Comparison of ENCODE assay signal across 1 cellular context in the genomic region with DNA sequence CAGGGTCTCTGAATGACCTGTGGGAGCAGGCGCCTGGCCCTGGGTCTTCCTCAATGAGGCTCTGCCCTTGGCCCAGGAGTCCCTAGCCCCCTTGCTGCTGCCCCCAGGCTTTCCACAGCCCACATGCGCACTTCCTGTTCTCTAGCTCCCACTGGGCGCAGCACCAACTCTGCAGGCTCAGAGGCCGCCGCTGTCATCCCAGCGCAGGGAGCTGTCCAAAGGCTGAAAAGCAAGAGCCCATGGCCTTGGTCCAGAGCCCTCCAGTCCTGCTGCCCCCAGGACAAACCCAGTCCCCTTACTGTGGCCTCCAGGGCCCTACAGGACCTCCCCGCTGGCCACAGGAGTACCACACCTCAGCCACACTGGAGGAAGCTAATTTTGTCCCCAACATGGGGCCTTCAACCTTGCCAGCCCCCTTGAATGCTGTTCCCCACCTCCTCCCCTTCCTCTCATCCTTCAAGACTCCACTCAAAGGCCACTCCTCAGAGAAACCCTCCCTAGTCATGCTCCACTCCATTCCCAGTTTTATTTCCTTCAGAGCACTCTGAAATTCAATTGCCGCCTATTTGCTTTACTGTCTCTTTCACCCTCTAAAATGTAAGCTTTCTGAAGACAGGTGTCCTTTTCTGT.
TF ChIP-seq lines count a peak whose summit lies in the region.

No MANE protein-coding gene starts in this region.

TF ChIP-seq in HepG2, 621 proteins besides CTCF, POLR2A, EP300 and RAD21 (continued from another document and continues in another):
- TF ChIP-seq, protein P1, sequence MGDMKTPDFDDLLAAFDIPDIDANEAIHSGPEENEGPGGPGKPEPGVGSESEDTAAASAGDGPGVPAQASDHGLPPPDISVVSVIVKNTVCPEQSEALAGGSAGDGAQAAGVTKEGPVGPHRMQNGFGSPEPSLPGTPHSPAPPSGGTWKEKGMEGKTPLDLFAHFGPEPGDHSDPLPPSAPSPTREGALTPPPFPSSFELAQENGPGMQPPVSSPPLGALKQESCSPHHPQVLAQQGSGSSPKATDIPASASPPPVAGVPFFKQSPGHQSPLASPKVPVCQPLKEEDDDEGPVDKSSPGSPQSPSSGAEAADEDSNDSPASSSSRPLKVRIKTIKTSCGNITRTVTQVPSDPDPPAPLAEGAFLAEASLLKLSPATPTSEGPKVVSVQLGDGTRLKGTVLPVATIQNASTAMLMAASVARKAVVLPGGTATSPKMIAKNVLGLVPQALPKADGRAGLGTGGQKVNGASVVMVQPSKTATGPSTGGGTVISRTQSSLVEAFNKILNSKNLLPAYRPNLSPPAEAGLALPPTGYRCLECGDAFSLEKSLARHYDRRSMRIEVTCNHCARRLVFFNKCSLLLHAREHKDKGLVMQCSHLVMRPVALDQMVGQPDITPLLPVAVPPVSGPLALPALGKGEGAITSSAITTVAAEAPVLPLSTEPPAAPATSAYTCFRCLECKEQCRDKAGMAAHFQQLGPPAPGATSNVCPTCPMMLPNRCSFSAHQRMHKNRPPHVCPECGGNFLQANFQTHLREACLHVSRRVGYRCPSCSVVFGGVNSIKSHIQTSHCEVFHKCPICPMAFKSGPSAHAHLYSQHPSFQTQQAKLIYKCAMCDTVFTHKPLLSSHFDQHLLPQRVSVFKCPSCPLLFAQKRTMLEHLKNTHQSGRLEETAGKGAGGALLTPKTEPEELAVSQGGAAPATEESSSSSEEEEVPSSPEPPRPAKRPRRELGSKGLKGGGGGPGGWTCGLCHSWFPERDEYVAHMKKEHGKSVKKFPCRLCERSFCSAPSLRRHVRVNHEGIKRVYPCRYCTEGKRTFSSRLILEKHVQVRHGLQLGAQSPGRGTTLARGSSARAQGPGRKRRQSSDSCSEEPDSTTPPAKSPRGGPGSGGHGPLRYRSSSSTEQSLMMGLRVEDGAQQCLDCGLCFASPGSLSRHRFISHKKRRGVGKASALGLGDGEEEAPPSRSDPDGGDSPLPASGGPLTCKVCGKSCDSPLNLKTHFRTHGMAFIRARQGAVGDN (CRISPR knock-in tag; IDR thresholded peaks at IDR 0.05), result peak; percentile 57
- no peak for TF ChIP-seq TEAD3 (CRISPR knock-in tag; optimal IDR thresholded peaks at IDR 0.05; ENCODE audit: borderline replicate concordance)
- TF ChIP-seq, protein P2, sequence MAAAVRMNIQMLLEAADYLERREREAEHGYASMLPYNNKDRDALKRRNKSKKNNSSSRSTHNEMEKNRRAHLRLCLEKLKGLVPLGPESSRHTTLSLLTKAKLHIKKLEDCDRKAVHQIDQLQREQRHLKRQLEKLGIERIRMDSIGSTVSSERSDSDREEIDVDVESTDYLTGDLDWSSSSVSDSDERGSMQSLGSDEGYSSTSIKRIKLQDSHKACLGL (CRISPR knock-in tag; IDR thresholded peaks at IDR 0.05), result peak; percentile 48; the same call in 1 of the 2 replicates
- TF ChIP-seq, protein P3, sequence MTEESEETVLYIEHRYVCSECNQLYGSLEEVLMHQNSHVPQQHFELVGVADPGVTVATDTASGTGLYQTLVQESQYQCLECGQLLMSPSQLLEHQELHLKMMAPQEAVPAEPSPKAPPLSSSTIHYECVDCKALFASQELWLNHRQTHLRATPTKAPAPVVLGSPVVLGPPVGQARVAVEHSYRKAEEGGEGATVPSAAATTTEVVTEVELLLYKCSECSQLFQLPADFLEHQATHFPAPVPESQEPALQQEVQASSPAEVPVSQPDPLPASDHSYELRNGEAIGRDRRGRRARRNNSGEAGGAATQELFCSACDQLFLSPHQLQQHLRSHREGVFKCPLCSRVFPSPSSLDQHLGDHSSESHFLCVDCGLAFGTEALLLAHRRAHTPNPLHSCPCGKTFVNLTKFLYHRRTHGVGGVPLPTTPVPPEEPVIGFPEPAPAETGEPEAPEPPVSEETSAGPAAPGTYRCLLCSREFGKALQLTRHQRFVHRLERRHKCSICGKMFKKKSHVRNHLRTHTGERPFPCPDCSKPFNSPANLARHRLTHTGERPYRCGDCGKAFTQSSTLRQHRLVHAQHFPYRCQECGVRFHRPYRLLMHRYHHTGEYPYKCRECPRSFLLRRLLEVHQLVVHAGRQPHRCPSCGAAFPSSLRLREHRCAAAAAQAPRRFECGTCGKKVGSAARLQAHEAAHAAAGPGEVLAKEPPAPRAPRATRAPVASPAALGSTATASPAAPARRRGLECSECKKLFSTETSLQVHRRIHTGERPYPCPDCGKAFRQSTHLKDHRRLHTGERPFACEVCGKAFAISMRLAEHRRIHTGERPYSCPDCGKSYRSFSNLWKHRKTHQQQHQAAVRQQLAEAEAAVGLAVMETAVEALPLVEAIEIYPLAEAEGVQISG (CRISPR knock-in tag; IDR thresholded peaks at IDR 0.05), result peak; percentile 58; the same call in 1 of the 2 replicates
- peak; percentile 48; the same call in 1 of the 2 replicates for TF ChIP-seq NCOA2 (CRISPR knock-in tag; IDR thresholded peaks at IDR 0.05)
- TF ChIP-seq, protein P4, sequence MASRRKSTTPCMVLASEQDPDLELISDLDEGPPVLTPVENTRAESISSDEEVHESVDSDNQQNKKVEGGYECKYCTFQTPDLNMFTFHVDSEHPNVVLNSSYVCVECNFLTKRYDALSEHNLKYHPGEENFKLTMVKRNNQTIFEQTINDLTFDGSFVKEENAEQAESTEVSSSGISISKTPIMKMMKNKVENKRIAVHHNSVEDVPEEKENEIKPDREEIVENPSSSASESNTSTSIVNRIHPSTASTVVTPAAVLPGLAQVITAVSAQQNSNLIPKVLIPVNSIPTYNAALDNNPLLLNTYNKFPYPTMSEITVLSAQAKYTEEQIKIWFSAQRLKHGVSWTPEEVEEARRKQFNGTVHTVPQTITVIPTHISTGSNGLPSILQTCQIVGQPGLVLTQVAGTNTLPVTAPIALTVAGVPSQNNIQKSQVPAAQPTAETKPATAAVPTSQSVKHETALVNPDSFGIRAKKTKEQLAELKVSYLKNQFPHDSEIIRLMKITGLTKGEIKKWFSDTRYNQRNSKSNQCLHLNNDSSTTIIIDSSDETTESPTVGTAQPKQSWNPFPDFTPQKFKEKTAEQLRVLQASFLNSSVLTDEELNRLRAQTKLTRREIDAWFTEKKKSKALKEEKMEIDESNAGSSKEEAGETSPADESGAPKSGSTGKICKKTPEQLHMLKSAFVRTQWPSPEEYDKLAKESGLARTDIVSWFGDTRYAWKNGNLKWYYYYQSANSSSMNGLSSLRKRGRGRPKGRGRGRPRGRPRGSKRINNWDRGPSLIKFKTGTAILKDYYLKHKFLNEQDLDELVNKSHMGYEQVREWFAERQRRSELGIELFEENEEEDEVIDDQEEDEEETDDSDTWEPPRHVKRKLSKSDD (CRISPR knock-in tag; IDR thresholded peaks at IDR 0.05; ENCODE audit: low read depth), result 0 out of 2 replicates have a peak, but pooled peaks have one; percentile 28
- peak; percentile 87; the same call in 1 of the 2 replicates for TF ChIP-seq SRY (CRISPR knock-in tag; IDR thresholded peaks at IDR 0.05)
- 0 out of 2 replicates have a peak, but pooled peaks have one; percentile 74 for TF ChIP-seq SATB2 (CRISPR knock-in tag; IDR thresholded peaks at IDR 0.05)
- TF ChIP-seq, protein P5, sequence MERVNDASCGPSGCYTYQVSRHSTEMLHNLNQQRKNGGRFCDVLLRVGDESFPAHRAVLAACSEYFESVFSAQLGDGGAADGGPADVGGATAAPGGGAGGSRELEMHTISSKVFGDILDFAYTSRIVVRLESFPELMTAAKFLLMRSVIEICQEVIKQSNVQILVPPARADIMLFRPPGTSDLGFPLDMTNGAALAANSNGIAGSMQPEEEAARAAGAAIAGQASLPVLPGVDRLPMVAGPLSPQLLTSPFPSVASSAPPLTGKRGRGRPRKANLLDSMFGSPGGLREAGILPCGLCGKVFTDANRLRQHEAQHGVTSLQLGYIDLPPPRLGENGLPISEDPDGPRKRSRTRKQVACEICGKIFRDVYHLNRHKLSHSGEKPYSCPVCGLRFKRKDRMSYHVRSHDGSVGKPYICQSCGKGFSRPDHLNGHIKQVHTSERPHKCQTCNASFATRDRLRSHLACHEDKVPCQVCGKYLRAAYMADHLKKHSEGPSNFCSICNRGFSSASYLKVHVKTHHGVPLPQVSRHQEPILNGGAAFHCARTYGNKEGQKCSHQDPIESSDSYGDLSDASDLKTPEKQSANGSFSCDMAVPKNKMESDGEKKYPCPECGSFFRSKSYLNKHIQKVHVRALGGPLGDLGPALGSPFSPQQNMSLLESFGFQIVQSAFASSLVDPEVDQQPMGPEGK (CRISPR knock-in tag; IDR thresholded peaks at IDR 0.05), result 0 out of 2 replicates have a peak, but pooled peaks have one; percentile 42
- TF ChIP-seq, protein P6, sequence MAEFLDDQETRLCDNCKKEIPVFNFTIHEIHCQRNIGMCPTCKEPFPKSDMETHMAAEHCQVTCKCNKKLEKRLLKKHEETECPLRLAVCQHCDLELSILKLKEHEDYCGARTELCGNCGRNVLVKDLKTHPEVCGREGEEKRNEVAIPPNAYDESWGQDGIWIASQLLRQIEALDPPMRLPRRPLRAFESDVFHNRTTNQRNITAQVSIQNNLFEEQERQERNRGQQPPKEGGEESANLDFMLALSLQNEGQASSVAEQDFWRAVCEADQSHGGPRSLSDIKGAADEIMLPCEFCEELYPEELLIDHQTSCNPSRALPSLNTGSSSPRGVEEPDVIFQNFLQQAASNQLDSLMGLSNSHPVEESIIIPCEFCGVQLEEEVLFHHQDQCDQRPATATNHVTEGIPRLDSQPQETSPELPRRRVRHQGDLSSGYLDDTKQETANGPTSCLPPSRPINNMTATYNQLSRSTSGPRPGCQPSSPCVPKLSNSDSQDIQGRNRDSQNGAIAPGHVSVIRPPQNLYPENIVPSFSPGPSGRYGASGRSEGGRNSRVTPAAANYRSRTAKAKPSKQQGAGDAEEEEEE (CRISPR knock-in tag; IDR thresholded peaks at IDR 0.05; ENCODE audit: borderline replicate concordance), result no peak
- TF ChIP-seq, protein P7, sequence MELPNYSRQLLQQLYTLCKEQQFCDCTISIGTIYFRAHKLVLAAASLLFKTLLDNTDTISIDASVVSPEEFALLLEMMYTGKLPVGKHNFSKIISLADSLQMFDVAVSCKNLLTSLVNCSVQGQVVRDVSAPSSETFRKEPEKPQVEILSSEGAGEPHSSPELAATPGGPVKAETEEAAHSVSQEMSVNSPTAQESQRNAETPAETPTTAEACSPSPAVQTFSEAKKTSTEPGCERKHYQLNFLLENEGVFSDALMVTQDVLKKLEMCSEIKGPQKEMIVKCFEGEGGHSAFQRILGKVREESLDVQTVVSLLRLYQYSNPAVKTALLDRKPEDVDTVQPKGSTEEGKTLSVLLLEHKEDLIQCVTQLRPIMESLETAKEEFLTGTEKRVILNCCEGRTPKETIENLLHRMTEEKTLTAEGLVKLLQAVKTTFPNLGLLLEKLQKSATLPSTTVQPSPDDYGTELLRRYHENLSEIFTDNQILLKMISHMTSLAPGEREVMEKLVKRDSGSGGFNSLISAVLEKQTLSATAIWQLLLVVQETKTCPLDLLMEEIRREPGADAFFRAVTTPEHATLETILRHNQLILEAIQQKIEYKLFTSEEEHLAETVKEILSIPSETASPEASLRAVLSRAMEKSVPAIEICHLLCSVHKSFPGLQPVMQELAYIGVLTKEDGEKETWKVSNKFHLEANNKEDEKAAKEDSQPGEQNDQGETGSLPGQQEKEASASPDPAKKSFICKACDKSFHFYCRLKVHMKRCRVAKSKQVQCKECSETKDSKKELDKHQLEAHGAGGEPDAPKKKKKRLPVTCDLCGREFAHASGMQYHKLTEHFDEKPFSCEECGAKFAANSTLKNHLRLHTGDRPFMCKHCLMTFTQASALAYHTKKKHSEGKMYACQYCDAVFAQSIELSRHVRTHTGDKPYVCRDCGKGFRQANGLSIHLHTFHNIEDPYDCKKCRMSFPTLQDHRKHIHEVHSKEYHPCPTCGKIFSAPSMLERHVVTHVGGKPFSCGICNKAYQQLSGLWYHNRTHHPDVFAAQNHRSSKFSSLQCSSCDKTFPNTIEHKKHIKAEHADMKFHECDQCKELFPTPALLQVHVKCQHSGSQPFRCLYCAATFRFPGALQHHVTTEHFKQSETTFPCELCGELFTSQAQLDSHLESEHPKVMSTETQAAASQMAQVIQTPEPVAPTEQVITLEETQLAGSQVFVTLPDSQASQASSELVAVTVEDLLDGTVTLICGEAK (IDR thresholded peaks at IDR 0.05), result no peak
- TF ChIP-seq, protein P7 (CRISPR knock-in tag; IDR thresholded peaks at IDR 0.05), result peak; percentile 70
- TF ChIP-seq, protein P8, sequence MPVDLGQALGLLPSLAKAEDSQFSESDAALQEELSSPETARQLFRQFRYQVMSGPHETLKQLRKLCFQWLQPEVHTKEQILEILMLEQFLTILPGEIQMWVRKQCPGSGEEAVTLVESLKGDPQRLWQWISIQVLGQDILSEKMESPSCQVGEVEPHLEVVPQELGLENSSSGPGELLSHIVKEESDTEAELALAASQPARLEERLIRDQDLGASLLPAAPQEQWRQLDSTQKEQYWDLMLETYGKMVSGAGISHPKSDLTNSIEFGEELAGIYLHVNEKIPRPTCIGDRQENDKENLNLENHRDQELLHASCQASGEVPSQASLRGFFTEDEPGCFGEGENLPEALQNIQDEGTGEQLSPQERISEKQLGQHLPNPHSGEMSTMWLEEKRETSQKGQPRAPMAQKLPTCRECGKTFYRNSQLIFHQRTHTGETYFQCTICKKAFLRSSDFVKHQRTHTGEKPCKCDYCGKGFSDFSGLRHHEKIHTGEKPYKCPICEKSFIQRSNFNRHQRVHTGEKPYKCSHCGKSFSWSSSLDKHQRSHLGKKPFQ (CRISPR knock-in tag; IDR thresholded peaks at IDR 0.05; ENCODE audit: insufficient replicate concordance), result peak; percentile 44
- TF ChIP-seq THAP11 (CRISPR knock-in tag; IDR thresholded peaks at IDR 0.05), result 0 out of 2 replicates have a peak, but pooled peaks have one; percentile 42
- TF ChIP-seq ZFP36 (IDR thresholded peaks at IDR 0.05; ENCODE audit: borderline replicate concordance, low read depth, low read length, partially characterized antibody), result no peak
- peak; percentile 37; the same call in 1 of the 2 replicates for TF ChIP-seq ZNF788 (CRISPR knock-in tag; IDR thresholded peaks at IDR 0.05; ENCODE audit: borderline replicate concordance)
- TF ChIP-seq ISL2 (CRISPR knock-in tag; IDR thresholded peaks at IDR 0.05), result peak; percentile 31; the same call in 1 of the 2 replicates
- peak; percentile 98 for TF ChIP-seq MIER2 (CRISPR knock-in tag; IDR thresholded peaks at IDR 0.05)
- TF ChIP-seq BRCA1 (CRISPR knock-in tag; IDR thresholded peaks at IDR 0.05), result no peak
- TF ChIP-seq ZNF160 (CRISPR knock-in tag; IDR thresholded peaks at IDR 0.05), result 0 out of 2 replicates have a peak, but pooled peaks have one; percentile 39
